ENCODE assay signal across 8 cellular contexts in the genomic region with DNA sequence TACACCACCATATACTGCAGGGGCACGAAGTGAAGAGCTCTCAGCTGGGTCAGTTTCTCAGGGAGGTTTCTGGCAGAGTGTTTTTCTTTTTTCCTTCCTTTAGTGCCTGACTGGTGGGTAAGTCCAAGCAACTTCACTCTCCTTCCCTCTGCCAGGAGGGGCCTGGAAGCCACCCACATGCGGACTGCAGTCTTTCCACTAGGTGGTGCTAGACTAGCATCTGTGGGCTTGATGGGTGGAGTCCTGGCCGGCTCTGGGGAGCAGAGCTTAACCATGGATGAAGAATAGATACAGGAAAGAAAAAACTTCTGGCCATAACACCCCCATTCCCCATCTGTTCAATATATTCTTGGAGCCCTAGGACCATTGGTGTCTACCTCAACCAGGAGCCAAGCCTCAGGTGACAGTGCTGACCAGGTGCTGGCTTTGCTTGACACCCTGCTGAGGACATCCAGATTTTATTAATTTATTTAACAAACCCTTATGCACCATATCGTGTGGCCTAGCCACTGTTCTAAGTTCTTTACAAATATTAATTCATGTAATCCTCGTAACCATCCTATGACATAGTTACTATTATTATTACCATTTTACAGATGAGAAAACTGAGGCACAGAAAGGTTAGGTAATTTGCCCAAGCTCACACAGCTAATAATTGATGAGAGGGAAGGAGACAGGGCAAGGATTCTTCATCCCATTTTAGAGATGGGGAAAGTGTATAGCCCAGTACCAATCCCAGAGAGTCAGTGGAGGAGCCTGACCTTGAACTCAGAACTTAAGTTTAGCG.
DNase-seq lines count a peak whose midpoint lies in the region; ATAC-seq and TF ChIP-seq lines count a peak whose summit lies in the region.

No MANE protein-coding gene starts in this region.

- H3K36me3 ChIP-seq in DND-41 (ENCODE audit: insufficient read depth, low read length), result no peaks in the 10 kb centered on the region

- H3K9me3 ChIP-seq in DND-41 (ENCODE audit: insufficient read depth, low read length, severe bottlenecking), result no peaks in the 10 kb centered on the region

- H3K4me1 ChIP-seq in DND-41 (ENCODE audit: insufficient read depth, low read length), result no peaks in the 10 kb centered on the region

- no peak overlapping the region for H3K27ac ChIP-seq in DND-41 (ENCODE audit: low read length)

- H3K27me3 Mint-ChIP-seq in activated naive CD8-positive, alpha-beta T cell treated with anti-CD3 and anti-CD28 coated beads for 36 hours, result no peaks in the 10 kb centered on the region

- H3K4me3 ChIP-seq in DND-41 (ENCODE audit: low read depth in 1 of 2, low read length in 2 of 2), result no peak overlapping the region

- no peaks in the 10 kb centered on the region for H3K9me3 Mint-ChIP-seq in activated naive CD8-positive, alpha-beta T cell treated with anti-CD3 and anti-CD28 coated beads for 36 hours

- H3K36me3 Mint-ChIP-seq in activated naive CD8-positive, alpha-beta T cell treated with anti-CD3 and anti-CD28 coated beads for 36 hours, result no peaks in the 10 kb centered on the region

- H3K9ac ChIP-seq in DND-41 (ENCODE audit: low read depth, low read length), result no peak overlapping the region

- no peak overlapping the region for H3K27ac Mint-ChIP-seq in activated naive CD8-positive, alpha-beta T cell treated with anti-CD3 and anti-CD28 coated beads for 36 hours

- H3K79me2 ChIP-seq in DND-41 (ENCODE audit: insufficient read depth, low read length), result no peaks in the 10 kb centered on the region

- peak; percentile 77 for TF ChIP-seq CTCF in DND-41 (IDR thresholded peaks at IDR 0.05; ENCODE audit: borderline replicate concordance, extremely low read depth, low read length, poor library complexity, severe bottlenecking)

- no peak overlapping the region for H3K4me3 Mint-ChIP-seq in activated naive CD8-positive, alpha-beta T cell treated with anti-CD3 and anti-CD28 coated beads for 36 hours

- peak; percentile 74 for ATAC-seq in DND-41 (ENCODE audit: insufficient read depth, low read depth)
- no peak for ATAC-seq in HG03175 (IDR thresholded peaks at IDR 0.05; ENCODE audit: unreplicated experiment)
- ATAC-seq in HG03097 (IDR thresholded peaks at IDR 0.05; ENCODE audit: low FRiP score, unreplicated experiment), result no peak

- no peaks in the 10 kb centered on the region for H3K4me1 Mint-ChIP-seq in activated naive CD8-positive, alpha-beta T cell treated with anti-CD3 and anti-CD28 coated beads for 36 hours

- peaks cover 4% of the 10 kb centered on the region; the same call in 1 of the 2 replicates for H4K20me1 ChIP-seq in DND-41 (ENCODE audit: insufficient read depth, low read length)

- H3K27me3 ChIP-seq in DND-41 (ENCODE audit: insufficient read depth, low read length, poor library complexity), result peaks cover 4% of the 10 kb centered on the region

- H2AFZ ChIP-seq in DND-41 (ENCODE audit: low read depth, low read length), result no peak overlapping the region

- peak; percentile 57 for DNase-seq in DND-41
- peak; percentile 71 for DNase-seq in HuH-7.5 (ENCODE audit: low spot score)
- DNase-seq in NOMO-1 treated with DMSO at 0.1 percent for 48 hours (lab: John Stamatoyannopoulos, UW; ENCODE audit: unreplicated experiment), result peak; percentile 31
- DNase-seq in activated naive CD8-positive, alpha-beta T cell treated with anti-CD3 and anti-CD28 coated beads for 36 hours, result peak; percentile 50
- DNase-seq in iPS DF 19.7 (ENCODE audit: low read depth, low spot score), result peak; percentile 25
- peak; percentile 55 for DNase-seq in stimulated activated CD4-positive, alpha-beta T cell treated with anti-CD3 and anti-CD28 coated beads, Interleukin-1b, Interleukin-23, amount 100 ng/mL, for 48 hours

- H3K4me2 ChIP-seq in DND-41 (ENCODE audit: insufficient read depth, low read length), result no peak overlapping the region
